ENCODE assay signal across 8 cellular contexts in the genomic region with DNA sequence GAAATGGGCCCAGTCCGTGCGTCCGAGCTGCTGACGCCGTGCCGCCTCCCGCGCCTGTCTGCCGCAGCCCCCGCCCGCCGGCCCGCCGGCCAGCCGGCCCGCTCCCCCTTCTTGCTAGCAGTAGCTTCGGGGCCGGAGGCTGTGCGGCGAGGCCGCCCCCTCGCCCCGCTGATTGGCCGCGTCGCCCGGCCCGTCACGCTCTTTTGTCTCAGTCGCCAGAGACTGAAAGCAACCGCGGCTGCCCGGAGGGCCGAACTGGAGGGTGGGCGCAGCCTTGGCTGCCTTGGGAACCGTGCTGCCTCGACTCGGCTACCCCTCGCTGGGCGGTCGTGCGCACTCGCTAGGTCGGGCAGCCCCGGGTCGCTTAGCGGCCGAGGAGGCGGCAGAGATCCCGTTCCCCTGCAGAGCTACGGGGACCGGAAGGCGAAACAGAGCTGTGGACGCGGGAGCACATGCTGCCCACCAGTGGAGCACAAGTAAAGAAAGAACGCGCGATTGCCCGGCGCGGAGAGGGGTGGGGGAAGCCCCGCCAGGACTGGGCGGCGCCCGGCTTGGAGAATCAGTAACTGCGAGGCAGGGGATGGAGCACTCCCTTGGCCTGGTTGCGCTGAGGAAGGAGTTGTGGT. TPM values are rescaled to one million over a fixed set of nuclear protein-coding genes. Genes with fewer than 3 reads are reported as not detected.
DNase-seq lines count a peak whose midpoint lies in the region; ATAC-seq and TF ChIP-seq lines count a peak whose summit lies in the region.

A gene (plus strand): TSS at position 198 of the 626 bp plus-strand sequence. CDS start 1,589 bp downstream, outside the sequence.

- peak within 1 kb of the TSS; percentile 60 to 73 (median 66) for H3K4me3 ChIP-seq in BLaER1 treated with 17β-estradiol and CSF1 and Interleukin-3, amounts not matched to agents 10 nM and 100 nM
- peak within 1 kb of the TSS; percentile 44 to 51 for H3K4me3 ChIP-seq in esophagus (ENCODE audit: low read depth in 1 of 2, low read length in 2 of 2)
- H3K4me3 ChIP-seq in mucosa of descending colon, result no peak within 1 kb of the TSS
- peak within 1 kb of the TSS; percentile 57 for H3K4me3 ChIP-seq in thymus (ENCODE audit: low read length)

- H3K27ac ChIP-seq in BLaER1 treated with 17β-estradiol and CSF1 and Interleukin-3, amounts not matched to agents 10 nM and 100 nM, result peak within 1 kb of the TSS in 9 of 11 experiments; percentile 62 to 86 (median 79); a peak in 18 of 22 replicates
- H3K27ac ChIP-seq in esophagus (ENCODE audit: low read depth in 2 of 2, low read length in 1 of 2), result peak within 1 kb of the TSS; percentile 47 to 67
- peak within 1 kb of the TSS; percentile 18 for H3K27ac ChIP-seq in thymus (ENCODE audit: low read depth)

- no peaks in the 10 kb centered on the region for H3K27me3 ChIP-seq in BLaER1 treated with 17β-estradiol and CSF1 and Interleukin-3, amounts not matched to agents 10 nM and 100 nM
- peaks cover 0 to 6% of the 10 kb centered on the region in 2 donors for H3K27me3 ChIP-seq in esophagus (ENCODE audit: control insufficient read depth in 1 of 2, insufficient read depth in 2 of 2, low read length in 2 of 2)
- H3K27me3 ChIP-seq in thymus (ENCODE audit: control insufficient read depth, insufficient read depth), result no peaks in the 10 kb centered on the region

- no peak for TF ChIP-seq CTCF in mucosa of descending colon (IDR thresholded peaks at IDR 0.05)

- peaks cover 0 to 23% (median 13%) of the 10 kb centered on the region in 11 experiments; a peak in 12 of 22 replicates for H4K20me1 ChIP-seq in BLaER1 treated with 17β-estradiol and CSF1 and Interleukin-3, amounts not matched to agents 10 nM and 100 nM

- peaks cover 0 to 32% (median 20%) of the 10 kb centered on the region in 10 experiments; a peak in 14 of 20 replicates for H3K4me1 ChIP-seq in BLaER1 treated with 17β-estradiol and CSF1 and Interleukin-3, amounts not matched to agents 10 nM and 100 nM
- H3K4me1 ChIP-seq in esophagus (ENCODE audit: control insufficient read depth in 2 of 2, insufficient read depth in 2 of 2, low read length in 1 of 2) (no peaks in the 10 kb centered on the region), mucosa of descending colon (ENCODE audit: low read depth) (no peaks in the 10 kb centered on the region), thymus (ENCODE audit: control insufficient read depth, insufficient read depth, low read length) (no peaks in the 10 kb centered on the region)

- WGBS in esophagus, 2 donors, result 1 to 30% methylated on average over 52 to 67 of the region's 67 CpGs
- under 1% methylated on average over 66 of the region's 67 CpGs for WGBS in thymus

- no peaks in the 10 kb centered on the region for H3K9me3 ChIP-seq in BLaER1 treated with 17β-estradiol and CSF1 and Interleukin-3, amounts not matched to agents 10 nM and 100 nM (replicated peaks in 1 of 11)
- H3K9me3 ChIP-seq in esophagus (ENCODE audit: control insufficient read depth in 2 of 2, insufficient read depth in 1 of 2, low read depth in 1 of 2, low read length in 1 of 2) (peaks cover 0 to 4% of the 10 kb centered on the region in 2 donors), mucosa of descending colon (no peaks in the 10 kb centered on the region), thymus (ENCODE audit: control insufficient read depth) (no peaks in the 10 kb centered on the region)

- ATAC-seq in GM19043 (IDR thresholded peaks at IDR 0.05; ENCODE audit: low read depth, unreplicated experiment) (peak; percentile 65), HG03139 (IDR thresholded peaks at IDR 0.05; ENCODE audit: unreplicated experiment) (peak; percentile 67), mucosa of descending colon (peak; percentile 70)

- H3K36me3 ChIP-seq in BLaER1 treated with 17β-estradiol and CSF1 and Interleukin-3, amounts not matched to agents 10 nM and 100 nM, result no peaks in the 10 kb centered on the region
- H3K36me3 ChIP-seq in esophagus (ENCODE audit: control insufficient read depth in 2 of 2, insufficient read depth in 2 of 2, low read length in 1 of 2), result no peaks in the 10 kb centered on the region
- no peaks in the 10 kb centered on the region for H3K36me3 ChIP-seq in mucosa of descending colon (ENCODE audit: low read depth)
- H3K36me3 ChIP-seq in thymus (ENCODE audit: control insufficient read depth, insufficient read depth), result no peaks in the 10 kb centered on the region

- intact Hi-C loops in mucosa of descending colon (cut with DNase I, micrococcal nuclease), result no loop called here

- DNase-seq in NCI-H446 treated with DMSO at 0.1 percent for 48 hours (lab: John Stamatoyannopoulos, UW), result peak; percentile 47
- peak; percentile 25 for DNase-seq in activated T-cell treated with anti-CD3 and anti-CD28 coated beads for 48 hours (ENCODE audit: low read depth)
- DNase-seq in mucosa of descending colon, result peak; percentile 15 to 66 (median 50)

- H3K9ac ChIP-seq in BLaER1 treated with 17β-estradiol and CSF1 and Interleukin-3, amounts not matched to agents 10 nM and 100 nM, result peak within 1 kb of the TSS; percentile 57 to 84 (median 82)

- H3K4me2 ChIP-seq in BLaER1 treated with 17β-estradiol and CSF1 and Interleukin-3, amounts not matched to agents 10 nM and 100 nM, result peak within 1 kb of the TSS; percentile 38 to 93 (median 77)

RNA-seq across cellular contexts. Expression of the gene that starts here (rescaled TPM):
- under 1 TPM; 0.51 to 0.71 TPM for polyA plus RNA-seq in esophagus
- total RNA-seq in mucosa of descending colon, result 1 to 10 TPM in 1 of 3 donors, under 1 TPM in 2; 0.14 to 1.0 (median 0.55) TPM
- 2.4 TPM for polyA plus RNA-seq in thymus

Comparison
In these comparisons a context has a peak if more than half of its experiments do, and no peak if none do; other contexts are left out.
1. H3K27ac ChIP-seq: peak in every context shown above with its lines; median percentile 79 in BLaER1 treated with 17β-estradiol and CSF1 and Interleukin-3, amounts not matched to agents 10 nM and 100 nM; 57 in esophagus; 18 in thymus.